In the genomic region with DNA sequence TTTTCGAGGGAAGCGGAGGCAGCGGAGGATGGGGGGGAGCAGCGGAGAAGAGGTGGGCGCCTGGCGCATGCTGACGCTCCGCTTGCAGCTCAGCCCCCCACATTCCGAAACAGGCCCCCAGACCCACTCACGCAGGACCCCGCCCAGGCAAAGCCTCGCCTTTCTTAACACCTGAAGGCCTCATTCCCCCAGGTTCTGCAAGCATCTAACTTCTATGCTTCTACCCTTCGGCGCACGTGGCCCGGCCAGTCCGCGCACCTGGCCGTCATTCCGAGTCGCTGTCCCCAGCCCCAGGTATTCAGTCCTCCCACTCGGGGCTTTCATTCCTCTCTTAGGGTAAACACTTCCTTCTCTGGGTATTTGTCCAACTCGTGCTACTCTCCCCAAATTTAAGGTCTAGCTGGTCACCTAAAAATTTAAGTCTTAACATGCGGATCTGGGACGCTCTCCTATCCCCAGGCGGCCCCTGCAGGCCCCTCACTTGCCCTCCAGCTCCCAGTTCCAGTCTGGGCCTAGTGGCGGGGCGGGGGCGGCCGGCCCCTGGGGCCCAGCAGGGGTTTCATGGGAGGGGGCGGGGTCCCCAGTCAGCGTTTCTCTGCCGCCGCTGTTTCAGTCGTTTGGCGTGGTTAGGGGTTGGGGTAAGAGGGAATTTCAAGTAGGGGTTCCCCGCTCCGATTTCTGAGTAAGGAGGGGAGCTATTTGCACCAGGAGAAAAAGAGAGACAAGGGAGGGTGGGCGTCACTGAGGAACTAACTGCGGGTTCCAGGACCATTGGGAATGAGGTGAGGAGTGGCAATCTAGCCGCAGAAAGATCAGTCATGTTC, we compare ENCODE assay signal across 8 cellular contexts. TPM values are rescaled to one million over a fixed set of nuclear protein-coding genes. Genes with fewer than 3 reads are reported as not detected.
DNase-seq lines count a peak whose midpoint lies in the region; ATAC-seq, FAIRE-seq and TF ChIP-seq lines count a peak whose summit lies in the region.

No MANE protein-coding gene starts in this region.

- H3K4me1 ChIP-seq in DOHH2 (ENCODE audit: control insufficient read depth, low read length) (peaks cover 41% of the 10 kb centered on the region), esophagus muscularis mucosa (peaks cover 24 to 49% (median 45%) of the 10 kb centered on the region in 4 donors), pancreas (peaks cover 3 to 22% (median 6%) of the 10 kb centered on the region in 3 donors)

- intact Hi-C loops in activated CD8-positive, alpha-beta T cell treated with anti-CD3 and anti-CD28 coated beads for 36 hours (cut with micrococcal nuclease), result loop anchor here (5.0 kb wide), 1 partner anchor 38 kb away; the partner anchor contains the start of gene PYGO2
- intact Hi-C loops in esophagus muscularis mucosa (cut with DNase I) (loop anchor here (5.0 kb wide), 1 partner anchor 38 kb away; the partner anchor contains the start of gene PYGO2), pancreas (cut with DNase I) (no loop called here)

- H3K27ac ChIP-seq in DOHH2 (ENCODE audit: low read depth, low read length) (peak overlapping the region; percentile 76), esophagus muscularis mucosa (replicated peaks in 1 of 4) (peak overlapping the region; percentile 97 to 99 (median 98)), pancreas (peak overlapping the region; percentile 77 to 98 (median 97))

- peak; percentile 11 for ATAC-seq in activated CD8-positive, alpha-beta T cell treated with anti-CD3 and anti-CD28 coated beads for 36 hours
- ATAC-seq in pancreas (no peak), HG03571 (IDR thresholded peaks at IDR 0.05; ENCODE audit: unreplicated experiment) (no peak)

- H3K4me1 Mint-ChIP-seq in activated CD8-positive, alpha-beta T cell treated with anti-CD3 and anti-CD28 coated beads for 36 hours (ENCODE audit: low read depth), result peaks cover 40% of the 10 kb centered on the region

- peak overlapping the region; percentile 92 for H3K4me3 ChIP-seq in DOHH2 (ENCODE audit: low read length)
- H3K4me3 ChIP-seq in esophagus muscularis mucosa, result peak overlapping the region; percentile 80 to 97 (median 92)
- H3K4me3 ChIP-seq in pancreas, result peak overlapping the region in 3 of 4 donors; percentile 18 to 87 (median 58)

- H3F3A ChIP-seq in DOHH2 (ENCODE audit: control insufficient read depth, insufficient read depth), result peaks cover 30% of the 10 kb centered on the region

- no peaks in the 10 kb centered on the region for H3K9me3 Mint-ChIP-seq in activated CD8-positive, alpha-beta T cell treated with anti-CD3 and anti-CD28 coated beads for 36 hours

- no peak for TF ChIP-seq EP300 in esophagus muscularis mucosa (IDR thresholded peaks at IDR 0.05)

- POLR2A ChIA-PET in activated CD8-positive, alpha-beta T cell treated with anti-CD3 and anti-CD28 coated beads for 36 hours (lab: Charles Lee), result interaction anchor here (0.6 to 8.6 kb wide), 19 partner anchors 8 to 241 kb away, joined by 3 to 85 read pairs (median 5); partner anchors contain the start of genes ADAM15, CKS1B, FLAD1 and PBXIP1

- H3K36me3 ChIP-seq in DOHH2 (ENCODE audit: control insufficient read depth, low read length) (no peaks in the 10 kb centered on the region), esophagus muscularis mucosa (no peaks in the 10 kb centered on the region), pancreas (no peaks in the 10 kb centered on the region)

- TF ChIP-seq POLR2A in esophagus muscularis mucosa (IDR thresholded peaks at IDR 0.05; ENCODE audit: low read depth), result no peak

- H3K27me3 ChIP-seq in DOHH2 (ENCODE audit: control insufficient read depth, low read length) (no peaks in the 10 kb centered on the region), esophagus muscularis mucosa (no peaks in the 10 kb centered on the region), pancreas (no peaks in the 10 kb centered on the region)

- no peaks in the 10 kb centered on the region for H3K27me3 Mint-ChIP-seq in activated CD8-positive, alpha-beta T cell treated with anti-CD3 and anti-CD28 coated beads for 36 hours

- 3% methylated on average over 21 of the region's 41 CpGs for WGBS in esophagus muscularis mucosa
- 3 to 7% methylated on average over 36 to 41 of the region's 41 CpGs for WGBS in pancreas, 2 donors

- no peaks in the 10 kb centered on the region for H4K20me1 ChIP-seq in DOHH2 (ENCODE audit: control insufficient read depth, insufficient read depth, low read depth, low read length)

- no peak for FAIRE-seq in pancreas (lab: Jason Lieb, UNC)

- TF ChIP-seq CTCF in DOHH2 (IDR thresholded peaks at IDR 0.05; ENCODE audit: low read depth, low read length, poor library complexity, severe bottlenecking) (no peak), esophagus muscularis mucosa (IDR thresholded peaks at IDR 0.05) (no peak), pancreas (IDR thresholded peaks at IDR 0.05) (no peak)
- no peak for TF ChIP-seq CTCF in activated CD8-positive, alpha-beta T cell treated with anti-CD3 and anti-CD28 coated beads for 36 hours (IDR thresholded peaks at IDR 0.05)

- H3K4me3 Mint-ChIP-seq in activated CD8-positive, alpha-beta T cell treated with anti-CD3 and anti-CD28 coated beads for 36 hours, result peak overlapping the region; percentile 70

- H3K9me3 ChIP-seq in DOHH2 (ENCODE audit: control insufficient read depth, insufficient read depth, low read length) (no peaks in the 10 kb centered on the region), esophagus muscularis mucosa (no peaks in the 10 kb centered on the region), pancreas (no peaks in the 10 kb centered on the region)

- peak overlapping the region; percentile 91 for H3K27ac Mint-ChIP-seq in activated CD8-positive, alpha-beta T cell treated with anti-CD3 and anti-CD28 coated beads for 36 hours

- CTCF ChIA-PET in activated CD8-positive, alpha-beta T cell treated with anti-CD3 and anti-CD28 coated beads for 36 hours (lab: Charles Lee), result interaction anchor here (0.7 to 5.3 kb wide), 35 partner anchors 8 to 1343 kb away, joined by 3 to 108 read pairs (median 5); partner anchors contain the start of genes ADAM15, CKS1B, EFNA4 and FLAD1

- peaks cover 22% of the 10 kb centered on the region for H3K79me2 ChIP-seq in DOHH2 (ENCODE audit: control insufficient read depth, low read length)

- DNase-seq in Kasumi-1 (lab: John Stamatoyannopoulos, UW) (peak; percentile 58 to 64), esophagus muscularis mucosa (ENCODE audit: extremely low spot score) (no peak), pancreas (peak in 2 of 6 donors; percentile 59 to 64), AG20443 (ENCODE audit: low spot score) (no peak), LoVo (ENCODE audit: low spot score) (no peak)
- DNase-seq in activated CD8-positive, alpha-beta T cell treated with anti-CD3 and anti-CD28 coated beads for 36 hours, result peak; percentile 84

- no peaks in the 10 kb centered on the region for H3K9me2 ChIP-seq in DOHH2 (replicated peaks; ENCODE audit: control insufficient read depth, low read length)

- H3K4me2 ChIP-seq in DOHH2 (ENCODE audit: low read length), result peak overlapping the region; percentile 81

- peaks cover 5% of the 10 kb centered on the region for H3K36me3 Mint-ChIP-seq in activated CD8-positive, alpha-beta T cell treated with anti-CD3 and anti-CD28 coated beads for 36 hours (ENCODE audit: low read depth)

RNA-seq across cellular contexts. Expression of gene ZBTB7B, which starts 2.7 kb away (rescaled TPM):
- total RNA-seq in activated CD8-positive, alpha-beta T cell treated with anti-CD3 and anti-CD28 coated beads for 36 hours, result 10 to 100 TPM; 26.3 to 26.5 TPM
- total RNA-seq in esophagus muscularis mucosa (10 to 100 TPM; 50.0 to 68.9 (median 55.8) TPM), pancreas (10 to 100 TPM; 24.5 to 38.4 (median 37.2) TPM)
- polyA plus RNA-seq in pancreas, result 10 to 100 TPM; 19.8 to 31.8 TPM

RNA-seq across cellular contexts. Expression of gene LENEP, which starts 6.5 kb away (rescaled TPM):
- total RNA-seq in activated CD8-positive, alpha-beta T cell treated with anti-CD3 and anti-CD28 coated beads for 36 hours, result not detected
- total RNA-seq in esophagus muscularis mucosa (not detected), pancreas (under 1 TPM in 1 of 6 donors, not detected in 5; 0.29 TPM)
- polyA plus RNA-seq in pancreas, result not detected

RNA-seq across cellular contexts. Expression of gene FLAD1, which starts 16.7 kb away (rescaled TPM):
- 10 to 100 TPM; 31.5 to 32.9 TPM for total RNA-seq in activated CD8-positive, alpha-beta T cell treated with anti-CD3 and anti-CD28 coated beads for 36 hours
- 10 to 100 TPM; 19.5 to 29.6 (median 23.0) TPM for total RNA-seq in esophagus muscularis mucosa
- 10 to 100 TPM in 4 of 6 donors, 1 to 10 TPM in 2; 8.3 to 14.1 (median 11.9) TPM for total RNA-seq in pancreas
- polyA plus RNA-seq in pancreas, result 10 to 100 TPM; 22.6 to 28.6 TPM

RNA-seq across cellular contexts. Expression of gene CKS1B, which starts 25.4 kb away (rescaled TPM):
- 100 to 1,000 TPM; 172 to 173 TPM for total RNA-seq in activated CD8-positive, alpha-beta T cell treated with anti-CD3 and anti-CD28 coated beads for 36 hours
- 10 to 100 TPM; 11.6 to 21.5 (median 18.8) TPM for total RNA-seq in esophagus muscularis mucosa
- 10 to 100 TPM in 3 of 6 donors, 1 to 10 TPM in 3; 6.7 to 12.0 (median 10.2) TPM for total RNA-seq in pancreas
- polyA plus RNA-seq in pancreas, result 10 to 100 TPM in 1 of 2 donors, 1 to 10 TPM in 1; 6.7 to 19.5 TPM

RNA-seq across cellular contexts. Expression of gene SHC1, which starts 29.3 kb away (rescaled TPM):
- 10 to 100 TPM; 32.3 to 34.2 TPM for total RNA-seq in activated CD8-positive, alpha-beta T cell treated with anti-CD3 and anti-CD28 coated beads for 36 hours
- total RNA-seq in esophagus muscularis mucosa (100 to 1,000 TPM in 1 of 4 donors, 10 to 100 TPM in 3; 60.6 to 101 (median 93.4) TPM), pancreas (10 to 100 TPM; 32.3 to 53.4 (median 40.7) TPM)
- 10 to 100 TPM; 37.4 to 47.6 TPM for polyA plus RNA-seq in pancreas

Comparison
In these comparisons a context has a peak if more than half of its experiments do, and no peak if none do; other contexts are left out.
1. DNase-seq: peak in Kasumi-1 (2 of 2) and activated CD8-positive, alpha-beta T cell treated with anti-CD3 and anti-CD28 coated beads for 36 hours (single experiment); none in esophagus muscularis mucosa (single experiment), AG20443 (single experiment) and LoVo (single experiment).
2. intact Hi-C loops: an anchor here in activated CD8-positive, alpha-beta T cell treated with anti-CD3 and anti-CD28 coated beads for 36 hours (5.0 kb wide) and esophagus muscularis mucosa (5.0 kb wide); none called in pancreas.
3. Peak in every context shown above with its lines, with median percentiles within 50 percentile points of each other: H3K27ac ChIP-seq and H3K4me3 ChIP-seq.